Comparison of ENCODE assay signal across 8 cellular contexts in the genomic region with DNA sequence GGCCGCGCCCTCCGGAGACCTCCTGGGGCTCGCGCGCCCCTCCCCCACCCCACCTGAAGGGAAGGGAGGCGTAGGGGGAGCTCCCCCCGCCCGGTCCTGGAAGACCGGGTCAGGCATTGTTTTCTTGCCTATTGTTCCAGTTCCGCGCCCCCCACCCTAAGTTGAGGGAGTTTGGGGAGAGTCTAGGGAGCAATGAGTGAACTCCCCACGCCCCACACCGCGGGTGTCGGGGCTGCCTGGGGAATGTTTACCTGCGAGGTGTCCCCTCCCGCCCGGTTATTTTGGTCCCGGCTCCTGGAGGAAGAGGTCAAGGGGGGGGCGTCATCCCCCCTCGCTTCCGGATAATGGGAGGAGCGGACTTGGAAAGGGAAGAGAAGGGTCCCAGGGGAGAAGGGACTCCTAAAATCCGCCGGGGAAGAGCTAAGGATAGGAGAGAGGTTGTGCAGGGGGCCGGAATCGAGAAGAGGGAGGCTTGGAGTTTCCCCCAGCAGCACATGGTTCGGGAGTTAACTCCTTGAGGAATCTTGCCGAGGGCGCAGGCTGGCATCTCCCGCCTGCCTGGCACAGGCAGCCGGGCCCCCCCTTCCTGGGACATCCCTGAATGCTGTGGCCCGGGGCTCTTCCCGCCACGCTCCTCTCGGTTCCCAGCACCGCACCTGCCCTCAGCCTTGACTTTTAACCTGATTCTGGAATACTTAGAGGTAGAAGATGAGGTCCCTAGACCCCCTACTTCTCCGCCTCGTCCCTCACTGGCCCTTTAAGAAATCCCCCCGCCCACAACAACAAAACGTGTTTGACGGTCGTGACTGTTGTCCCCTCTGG. TPM values are rescaled to one million over a fixed set of nuclear protein-coding genes. Genes with fewer than 3 reads are reported as not detected.
DNase-seq lines count a peak whose midpoint lies in the region; ATAC-seq, FAIRE-seq and TF ChIP-seq lines count a peak whose summit lies in the region.

No MANE protein-coding gene starts in this region.

- H4K20me1 ChIP-seq in SK-N-SH (ENCODE audit: insufficient read depth): peaks cover 9% of the 10 kb centered on the region; the same call in 1 of the 2 replicates

- TF ChIP-seq CTCF in SK-N-SH (IDR thresholded peaks at IDR 0.05): no peak
- no peak for TF ChIP-seq CTCF in kidney (IDR thresholded peaks at IDR 0.05; ENCODE audit: borderline replicate concordance, extremely low read depth, insufficient read depth)

- H3F3A ChIP-seq in SK-N-SH (replicated peaks; ENCODE audit: insufficient read depth): peaks cover 29% of the 10 kb centered on the region

- H3K9me3 ChIP-seq in SK-N-SH (no peaks in the 10 kb centered on the region), kidney (ENCODE audit: control insufficient read depth in 1 of 2, low read length in 2 of 2) (no peaks in the 10 kb centered on the region)

- FAIRE-seq in kidney (lab: Jason Lieb, UNC): no peak

- H3K4me1 ChIP-seq in SK-N-SH (ENCODE audit: control insufficient read depth in 1 of 2, insufficient read depth in 2 of 2, low read depth in 1 of 2, low read length in 1 of 2) (peaks cover 10 to 45% of the 10 kb centered on the region in 2 experiments; a peak in 2 of 4 replicates), kidney (ENCODE audit: control insufficient read depth in 1 of 2, insufficient read depth in 1 of 2, low read depth in 1 of 2, low read length in 2 of 2) (peaks cover 9 to 28% of the 10 kb centered on the region in 2 donors)

- H3K9me2 ChIP-seq in SK-N-SH: no peaks in the 10 kb centered on the region

- ATAC-seq in HG03571 (IDR thresholded peaks at IDR 0.05; ENCODE audit: unreplicated experiment): no peak
- ATAC-seq in GM18907 (IDR thresholded peaks at IDR 0.05; ENCODE audit: unreplicated experiment): no peak

- H3K4me3 ChIP-seq in SK-N-SH (ENCODE audit: low read depth in 2 of 2, low read length in 1 of 2) (peak overlapping the region; percentile 88 to 98), kidney (ENCODE audit: low read length in 2 of 2) (peak overlapping the region; percentile 72 to 77)

- H3K27me3 ChIP-seq in SK-N-SH (ENCODE audit: insufficient read depth): no peaks in the 10 kb centered on the region

- H3K4me2 ChIP-seq in SK-N-SH: peak overlapping the region; percentile 89

- CTCF ChIA-PET in SK-N-SH (lab: Yijun Ruan, JAX): interaction anchor here (0.6 to 3.8 kb wide), 7 partner anchors 25 to 348 kb away, joined by 3 to 25 read pairs (median 4); a partner anchor contains a TSS

- peak overlapping the region; percentile 66; the same call in 1 of the 2 replicates for H2AFZ ChIP-seq in SK-N-SH (ENCODE audit: low read depth)

- H3K9ac ChIP-seq in SK-N-SH (peak overlapping the region; percentile 75; the same call in 1 of the 2 replicates), kidney (ENCODE audit: low read length in 2 of 2) (peak overlapping the region; percentile 45 to 72)

- peak overlapping the region in 1 of 2 experiments; percentile 96; a peak in 2 of 4 replicates for H3K27ac ChIP-seq in SK-N-SH (ENCODE audit: low read depth in 2 of 2, low read length in 1 of 2)
- H3K27ac ChIP-seq in caudate nucleus (ENCODE audit: low read depth, low read length): peak overlapping the region; percentile 77
- peak overlapping the region; percentile 71 to 87 for H3K27ac ChIP-seq in kidney (ENCODE audit: low read depth in 2 of 2, low read length in 2 of 2)

- no peak for TF ChIP-seq RAD21 in SK-N-SH (IDR thresholded peaks at IDR 0.05; ENCODE audit: low read length)

- POLR2A ChIA-PET in SK-N-SH (lab: Yijun Ruan, JAX): interaction anchor here (1.4 to 3.7 kb wide), 5 partner anchors 10 to 29 kb away, joined by 3 to 14 read pairs (median 5); no protein-coding TSS in a partner anchor

- WGBS in SK-N-SH (ENCODE audit: low lambda C conversion rate): 2% methylated on average over 30 of the region's 44 CpGs

- TF ChIP-seq EP300 in SK-N-SH (IDR thresholded peaks at IDR 0.05; ENCODE audit: borderline replicate concordance in 1 of 2, low read depth in 1 of 2, low read length in 1 of 2): no peak

- intact Hi-C loops in kidney (cut with DNase I): no loop called here

- H3K36me3 ChIP-seq in SK-N-SH (replicated peaks in 1 of 2; ENCODE audit: control insufficient read depth in 1 of 2, insufficient read depth in 2 of 2, low read length in 1 of 2): peaks cover 9 to 26% of the 10 kb centered on the region in 2 experiments
- peaks cover 6 to 8% of the 10 kb centered on the region in 2 donors for H3K36me3 ChIP-seq in kidney (ENCODE audit: control insufficient read depth in 1 of 2, insufficient read depth in 2 of 2, low read length in 2 of 2)

- peak; percentile 48 for DNase-seq in AG08395 (ENCODE audit: low spot score)
- peak; percentile 46 for DNase-seq in HK-2 (ENCODE audit: unreplicated experiment)
- DNase-seq in SK-N-SH: peak; percentile 81
- peak in 24 of 61 donors; percentile 15 to 58 (median 32) for DNase-seq in caudate nucleus (lab: John Stamatoyannopoulos, UW)
- DNase-seq in kidney: peak; percentile 86
- peak; percentile 41 for DNase-seq in stimulated activated CD4-positive, alpha-beta T cell treated with anti-CD3 and anti-CD28 coated beads, Interleukin-4, amount 100 ng/mL, for 24 hours

- peaks cover 47% of the 10 kb centered on the region; the same call in 1 of the 2 replicates for H3K79me2 ChIP-seq in SK-N-SH (ENCODE audit: insufficient read depth)

TF ChIP-seq in SK-N-SH, 30 proteins besides CTCF, POLR2A, EP300 and RAD21 (continues in another document):
- TF ChIP-seq, protein P1, sequence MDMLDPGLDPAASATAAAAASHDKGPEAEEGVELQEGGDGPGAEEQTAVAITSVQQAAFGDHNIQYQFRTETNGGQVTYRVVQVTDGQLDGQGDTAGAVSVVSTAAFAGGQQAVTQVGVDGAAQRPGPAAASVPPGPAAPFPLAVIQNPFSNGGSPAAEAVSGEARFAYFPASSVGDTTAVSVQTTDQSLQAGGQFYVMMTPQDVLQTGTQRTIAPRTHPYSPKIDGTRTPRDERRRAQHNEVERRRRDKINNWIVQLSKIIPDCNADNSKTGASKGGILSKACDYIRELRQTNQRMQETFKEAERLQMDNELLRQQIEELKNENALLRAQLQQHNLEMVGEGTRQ (IDR thresholded peaks at IDR 0.05; ENCODE audit: borderline replicate concordance, low read depth, low read length): no peak
- TF ChIP-seq, protein P2, sequence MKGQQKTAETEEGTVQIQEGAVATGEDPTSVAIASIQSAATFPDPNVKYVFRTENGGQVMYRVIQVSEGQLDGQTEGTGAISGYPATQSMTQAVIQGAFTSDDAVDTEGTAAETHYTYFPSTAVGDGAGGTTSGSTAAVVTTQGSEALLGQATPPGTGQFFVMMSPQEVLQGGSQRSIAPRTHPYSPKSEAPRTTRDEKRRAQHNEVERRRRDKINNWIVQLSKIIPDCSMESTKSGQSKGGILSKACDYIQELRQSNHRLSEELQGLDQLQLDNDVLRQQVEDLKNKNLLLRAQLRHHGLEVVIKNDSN (IDR thresholded peaks at IDR 0.05; ENCODE audit: borderline replicate concordance, low read depth): no peak
- TF ChIP-seq CHD2 (IDR thresholded peaks at IDR 0.05; ENCODE audit: low read length, partially characterized antibody) (no peak), RXRA (IDR thresholded peaks at IDR 0.05; ENCODE audit: borderline replicate concordance, low read depth) (no peak), TEAD4 (IDR thresholded peaks at IDR 0.05; ENCODE audit: borderline replicate concordance, insufficient read depth) (no peak), SIN3A (IDR thresholded peaks at IDR 0.05; ENCODE audit: borderline replicate concordance, low read depth, low read length) (0 out of 2 replicates have a peak, but pooled peaks have one; percentile 17), TCF12 (IDR thresholded peaks at IDR 0.05) (no peak), JUND (IDR thresholded peaks at IDR 0.05) (no peak)
- TF ChIP-seq, protein P3, sequence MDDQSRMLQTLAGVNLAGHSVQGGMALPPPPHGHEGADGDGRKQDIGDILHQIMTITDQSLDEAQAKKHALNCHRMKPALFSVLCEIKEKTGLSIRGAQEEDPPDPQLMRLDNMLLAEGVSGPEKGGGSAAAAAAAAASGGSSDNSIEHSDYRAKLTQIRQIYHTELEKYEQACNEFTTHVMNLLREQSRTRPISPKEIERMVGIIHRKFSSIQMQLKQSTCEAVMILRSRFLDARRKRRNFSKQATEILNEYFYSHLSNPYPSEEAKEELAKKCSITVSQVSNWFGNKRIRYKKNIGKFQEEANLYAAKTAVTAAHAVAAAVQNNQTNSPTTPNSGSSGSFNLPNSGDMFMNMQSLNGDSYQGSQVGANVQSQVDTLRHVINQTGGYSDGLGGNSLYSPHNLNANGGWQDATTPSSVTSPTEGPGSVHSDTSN (IDR thresholded peaks at IDR 0.05): no peak

RNA-seq across cellular contexts. Expression of a gene that starts 0.9 kb away (rescaled TPM):
- 41.5 and 43.6 TPM in 2 replicates for polyA plus RNA-seq in SK-N-SH (2012; rRNA removed)
- polyA plus RNA-seq in SK-N-SH (2012; cell fraction: cytosol; rRNA removed): 11.5 and 18.3 TPM in 2 replicates
- polyA plus RNA-seq in SK-N-SH (2012; cell fraction: nucleus; rRNA removed): 118 and 131 TPM in 2 replicates
- total RNA-seq in kidney: 199 TPM
- 34.3 TPM for polyA plus RNA-seq in kidney (ENCODE audit: insufficient read depth, low read depth, low replicate concordance)

RNA-seq across cellular contexts. Expression of a gene that starts 24.1 kb away (rescaled TPM):
- polyA plus RNA-seq in SK-N-SH (2012; rRNA removed) (12.9 and 16.5 TPM in 2 replicates), kidney (ENCODE audit: insufficient read depth, low read depth, low replicate concordance) (152 TPM)
- 9.3 and 10.9 TPM in 2 replicates for polyA plus RNA-seq in SK-N-SH (2012; cell fraction: cytosol; rRNA removed)
- 5.9 and 8.6 TPM in 2 replicates for polyA plus RNA-seq in SK-N-SH (2012; cell fraction: nucleus; rRNA removed)
- total RNA-seq in kidney: 37.7 TPM

RNA-seq across cellular contexts. Expression of a gene that starts 31.3 kb away (rescaled TPM):
- 2.7 and 3.1 TPM in 2 replicates for polyA plus RNA-seq in SK-N-SH (2012; rRNA removed)
- 3.4 and 4.0 TPM in 2 replicates for polyA plus RNA-seq in SK-N-SH (2012; cell fraction: cytosol; rRNA removed)
- polyA plus RNA-seq in SK-N-SH (2012; cell fraction: nucleus; rRNA removed): 2.8 and 4.0 TPM in 2 replicates
- total RNA-seq in kidney: 1.3 TPM
- polyA plus RNA-seq in kidney (ENCODE audit: insufficient read depth, low read depth, low replicate concordance): 0.49 TPM

RNA-seq across cellular contexts. Expression of a gene that starts 42.1 kb away (rescaled TPM):
- polyA plus RNA-seq in SK-N-SH (2012; rRNA removed): 24.2 and 39.8 TPM in 2 replicates
- polyA plus RNA-seq in SK-N-SH (2012; cell fraction: cytosol; rRNA removed): 23.0 and 26.3 TPM in 2 replicates
- 54.1 and 67.6 TPM in 2 replicates for polyA plus RNA-seq in SK-N-SH (2012; cell fraction: nucleus; rRNA removed)
- 62.2 TPM for total RNA-seq in kidney
- 111 TPM for polyA plus RNA-seq in kidney (ENCODE audit: insufficient read depth, low read depth, low replicate concordance)

RNA-seq across cellular contexts. Expression of a gene that starts 46.5 kb away (rescaled TPM):
- polyA plus RNA-seq in SK-N-SH (2012; rRNA removed): 480 and 533 TPM in 2 replicates
- polyA plus RNA-seq in SK-N-SH (2012; cell fraction: cytosol; rRNA removed): 326 and 421 TPM in 2 replicates
- 286 and 336 TPM in 2 replicates for polyA plus RNA-seq in SK-N-SH (2012; cell fraction: nucleus; rRNA removed)
- total RNA-seq in kidney: 156 TPM
- 347 TPM for polyA plus RNA-seq in kidney (ENCODE audit: insufficient read depth, low read depth, low replicate concordance)
